In the genomic region with DNA sequence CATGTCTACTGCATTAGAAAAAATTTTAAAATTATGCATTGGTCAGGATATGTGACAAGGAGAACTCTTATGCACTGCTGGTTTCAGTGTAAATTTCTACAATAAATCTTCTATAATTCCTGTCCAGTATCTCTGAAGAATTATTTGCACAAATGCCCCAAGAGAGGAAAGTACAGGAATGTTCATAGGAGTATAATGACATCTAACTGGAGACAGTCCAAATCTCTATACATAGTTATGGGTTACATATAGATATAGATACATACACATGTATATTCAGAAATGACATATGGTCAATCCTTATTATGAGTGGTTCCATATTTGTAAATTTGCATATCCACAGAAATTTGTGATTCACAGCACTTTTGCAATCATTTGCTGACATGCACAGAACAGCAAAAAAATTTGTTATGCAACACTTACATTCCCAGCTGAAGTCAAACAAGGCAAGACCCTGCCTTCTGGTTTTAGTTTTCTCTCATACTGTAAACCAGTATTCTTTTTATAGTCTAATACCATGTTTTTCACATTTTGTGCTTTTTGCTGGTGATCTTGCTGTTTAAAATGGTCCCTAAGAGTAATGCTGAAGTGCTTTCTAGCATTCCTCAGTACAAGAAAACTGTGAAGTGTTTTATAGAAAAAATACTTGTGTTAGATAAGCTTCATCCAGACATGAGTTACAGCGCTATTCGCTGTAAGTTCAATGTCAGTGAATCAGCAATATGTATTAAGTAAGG, we compare ENCODE assay signal across 10 cellular contexts.
DNase-seq lines count a peak whose midpoint lies in the region; ATAC-seq and TF ChIP-seq lines count a peak whose summit lies in the region.
"Had no signal": no experiment of that assay in that cellular context is flagged by ENCODE, and none has a peak within 500 bp of the region (broad histone marks: within the 10 kb centered on the region; RNA-seq: fewer than 3 reads in every experiment).

No MANE protein-coding gene starts in this region.

- no peak for ATAC-seq in GM21528 (IDR thresholded peaks at IDR 0.05; ENCODE audit: low FRiP score, unreplicated experiment)

- no peak for TF ChIP-seq POLR2A in adrenal gland (IDR thresholded peaks at IDR 0.05)

- H3K27ac ChIP-seq in adrenal gland (peak overlapping the region in 3 of 5 donors; percentile 34 to 46 (median 46)), left ventricle myocardium inferior (replicated peaks) (peak overlapping the region; percentile 53), subcutaneous abdominal adipose tissue (ENCODE audit: low read depth, low read length) (peak overlapping the region; percentile 96)
- H3K27ac ChIP-seq: esophagus squamous epithelium had no signal

- H3K4me3 ChIP-seq in adrenal gland = peak overlapping the region in 1 of 4 donors; percentile 9
- H3K4me3 ChIP-seq in left ventricle myocardium inferior = no peak overlapping the region
- peak overlapping the region in 3 of 5 donors; percentile 31 to 50 (median 35) for H3K4me3 ChIP-seq in subcutaneous abdominal adipose tissue (ENCODE audit: low read depth in 1 of 5, low read length in 5 of 5)
- H3K4me3 ChIP-seq: esophagus squamous epithelium had no signal

- 27 to 51% (median 43%) methylated on average over 2 of the region's 2 CpGs for WGBS in adrenal gland, 4 donors

- H3K9ac ChIP-seq in subcutaneous abdominal adipose tissue (ENCODE audit: low read length in 5 of 5) = peak overlapping the region; percentile 6 to 83 (median 62)

- no peaks in the 10 kb centered on the region for H3K9me3 ChIP-seq in adrenal gland (replicated peaks in 1 of 3)
- H3K9me3 ChIP-seq in left ventricle myocardium inferior (replicated peaks) = no peaks in the 10 kb centered on the region
- H3K9me3 ChIP-seq in subcutaneous abdominal adipose tissue (ENCODE audit: control insufficient read depth in 5 of 5, low read length in 5 of 5) = no peaks in the 10 kb centered on the region
- H3K9me3 ChIP-seq: esophagus squamous epithelium had no signal

- intact Hi-C loops in adrenal gland (cut with DNase I) (loop anchor here in 1 of 2 donors (1.0 kb wide), 1 partner anchor 20 kb away; no protein-coding TSS in a partner anchor), left ventricle myocardium inferior (cut with micrococcal nuclease) (no loop called here)

- H3K4me1 ChIP-seq in adrenal gland (replicated peaks in 1 of 2) (peaks cover 0 to 11% of the 10 kb centered on the region in 2 donors), left ventricle myocardium inferior (peaks cover 70% of the 10 kb centered on the region), subcutaneous abdominal adipose tissue (ENCODE audit: control insufficient read depth in 5 of 5, insufficient read depth in 5 of 5, low read length in 5 of 5) (peaks cover 0 to 8% (median 7%) of the 10 kb centered on the region in 5 donors)

- H3K27me3 ChIP-seq in adrenal gland (no peaks in the 10 kb centered on the region), left ventricle myocardium inferior (ENCODE audit: low read depth) (no peaks in the 10 kb centered on the region), subcutaneous abdominal adipose tissue (ENCODE audit: control insufficient read depth in 5 of 5, insufficient read depth in 4 of 5, low read length in 5 of 5) (no peaks in the 10 kb centered on the region)
- H3K27me3 ChIP-seq: esophagus squamous epithelium had no signal

- H3K36me3 ChIP-seq in adrenal gland (replicated peaks in 1 of 2) (no peaks in the 10 kb centered on the region), left ventricle myocardium inferior (no peaks in the 10 kb centered on the region), subcutaneous abdominal adipose tissue (ENCODE audit: control insufficient read depth in 5 of 5, insufficient read depth in 5 of 5, low read length in 5 of 5) (peaks cover 0 to under 1% (median 0%) of the 10 kb centered on the region in 5 donors)

- no peak for TF ChIP-seq CTCF in adrenal gland (IDR thresholded peaks at IDR 0.05)
- TF ChIP-seq CTCF in left ventricle myocardium inferior (IDR thresholded peaks at IDR 0.05; ENCODE audit: borderline replicate concordance) = no peak
- TF ChIP-seq CTCF in GM10266 (IDR thresholded peaks at IDR 0.05; ENCODE audit: control insufficient read depth, insufficient read depth, low read depth, missing control alignments) = no peak

- DNase-seq in HS-5 (ENCODE audit: low read depth) (peak; percentile 84), adrenal gland (peak in 2 of 7 donors; percentile 20 to 22), left ventricle myocardium inferior (no peak), COLO668 (lab: John Stamatoyannopoulos, UW; ENCODE audit: unreplicated experiment) (no peak), GM10266 (ENCODE audit: extremely low spot score) (no peak), NCI-H1436 (lab: John Stamatoyannopoulos, UW) (no peak)
- DNase-seq: esophagus squamous epithelium, NCI-H1105 treated with DMSO at 0.1 percent for 48 hours had no signal

Comparison
In these comparisons a context has a peak if more than half of its experiments do, and no peak if none do; other contexts are left out.
1. H3K27ac ChIP-seq: peak in every context shown above with its lines; median percentile 96 in subcutaneous abdominal adipose tissue; 53 in left ventricle myocardium inferior; 46 in adrenal gland.